17 cellular contexts compared by ENCODE assay signal in the genomic region with DNA sequence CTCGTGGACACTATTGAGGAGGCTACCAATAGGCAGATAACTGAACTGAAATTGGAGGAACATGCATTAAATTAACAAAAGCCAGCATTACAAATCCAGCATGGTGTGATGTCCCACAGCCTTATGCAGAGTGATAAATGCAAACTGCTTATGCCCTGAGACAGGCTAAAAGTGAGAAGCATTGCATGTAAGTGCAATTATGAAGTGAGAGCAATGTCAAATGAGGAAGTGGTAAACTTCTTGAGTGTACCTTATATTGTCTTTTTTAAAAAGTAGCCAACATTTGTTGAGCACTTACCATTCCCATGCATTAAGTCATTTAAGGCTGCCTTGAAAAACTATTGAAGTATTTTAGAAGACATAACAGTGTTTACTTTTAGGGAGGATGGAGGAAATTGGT.
"Had no signal": no experiment of that assay in that cellular context is flagged by ENCODE, and none has a peak within 500 bp of the region (broad histone marks: within the 10 kb centered on the region; RNA-seq: fewer than 3 reads in every experiment).

No MANE protein-coding gene starts in this region.

- H3K36me3 ChIP-seq: ascending aorta, breast epithelium, tibial nerve, vagina had no signal

- H3K9me3 ChIP-seq: ascending aorta, breast epithelium, tibial nerve, vagina had no signal

- H3K27ac ChIP-seq: ascending aorta, breast epithelium, tibial nerve, vagina had no signal

- H3K27me3 ChIP-seq: ascending aorta, breast epithelium, tibial nerve, vagina had no signal

- ATAC-seq: activated CD4-positive, CD25-positive, alpha-beta regulatory T cell treated with anti-CD3 and anti-CD28 coated beads, Interleukin-2, amount 50 U/mL, for 24 hours; activated naive CD8-positive, alpha-beta T cell treated with anti-CD3 and anti-CD28 coated beads, Interleukin-2, amount 50 U/mL, for 24 hours; natural killer cell treated with Interleukin-12 subunit alpha and Interleukin-12 subunit beta and Interleukin-15 and Interleukin-18, amount 100 ng/mL, for 72 hours; stimulated activated memory B cell treated with anti-CD40 and anti-IgM and Interleukin-4, amounts not matched to agents 10 μg/mL and 1 μg/mL and 100 μg/mL, for 72 hours had no signal

- H3K4me1 ChIP-seq: breast epithelium had no signal

- H3K4me3 ChIP-seq: ascending aorta, breast epithelium, tibial nerve, vagina had no signal

- DNase-seq: activated naive CD4-positive, alpha-beta T cell treated with anti-CD3 and anti-CD28 coated beads for 36 hours; activated naive CD8-positive, alpha-beta T cell treated with anti-CD3 and anti-CD28 coated beads, Interleukin-2, amount 50 U/mL, for 24 hours; cerebellar nuclear complex; effector memory CD4-positive, alpha-beta T cell; foreskin melanocyte; head of caudate nucleus; kidney glomerular epithelial cell; mesendoderm; posterior cingulate gyrus; stimulated activated CD4-positive, alpha-beta T cell treated with anti-CD3 and anti-CD28 coated beads, Interleukin-2, amount 100 ng/mL, for 48 hours had no signal
